8 cellular contexts compared by ENCODE assay signal in genomic region chr4:41213563-41214157, GRCh38.
DNase-seq lines count a peak whose midpoint lies in the region; ATAC-seq and TF ChIP-seq lines count a peak whose summit lies in the region.

No MANE protein-coding gene starts in this region.

- peak overlapping the region; percentile 83 to 98 (median 94) for H3K4me3 ChIP-seq in BLaER1 treated with 17β-estradiol and CSF1 and Interleukin-3, amounts not matched to agents 10 nM and 100 nM
- H3K4me3 ChIP-seq in astrocyte of the spinal cord (ENCODE audit: low read depth, low read length) (peak overlapping the region; percentile 89), subcutaneous abdominal adipose tissue (ENCODE audit: low read depth in 1 of 5, low read length in 5 of 5) (peak overlapping the region; percentile 76 to 93 (median 88))

- peaks cover 0 to 53% (median 31%) of the 10 kb centered on the region in 11 experiments; a peak in 11 of 22 replicates for H4K20me1 ChIP-seq in BLaER1 treated with 17β-estradiol and CSF1 and Interleukin-3, amounts not matched to agents 10 nM and 100 nM

- ATAC-seq in GM19395 (IDR thresholded peaks at IDR 0.05; ENCODE audit: unreplicated experiment), result peak; percentile 10

- no peaks in the 10 kb centered on the region for H3K9me3 ChIP-seq in BLaER1 treated with 17β-estradiol and CSF1 and Interleukin-3, amounts not matched to agents 10 nM and 100 nM (replicated peaks in 1 of 11)
- peaks cover 0 to 5% (median 0%) of the 10 kb centered on the region in 5 donors for H3K9me3 ChIP-seq in subcutaneous abdominal adipose tissue (ENCODE audit: control insufficient read depth in 5 of 5, low read length in 5 of 5)

- in situ Hi-C loops in astrocyte of the spinal cord (cut with HindIII; ENCODE audit: low sequenced_read_pairs), result no loop called here

- H3K4me2 ChIP-seq in BLaER1 treated with 17β-estradiol and CSF1 and Interleukin-3, amounts not matched to agents 10 nM and 100 nM, result peak overlapping the region; percentile 94 to 100 (median 98)

- DNase-seq in HPDE6-E6E7 (ENCODE audit: extremely low spot score), result peak; percentile 15
- no peak for DNase-seq in astrocyte of the spinal cord (ENCODE audit: low read depth, low spot score)
- DNase-seq in NCI-H2196 treated with DMSO at 0.1 percent for 48 hours (lab: John Stamatoyannopoulos, UW; ENCODE audit: unreplicated experiment), result no peak
- no peak for DNase-seq in NCI-H1048 (lab: John Stamatoyannopoulos, UW)

- no peaks in the 10 kb centered on the region for H3K36me3 ChIP-seq in BLaER1 treated with 17β-estradiol and CSF1 and Interleukin-3, amounts not matched to agents 10 nM and 100 nM
- no peaks in the 10 kb centered on the region for H3K36me3 ChIP-seq in subcutaneous abdominal adipose tissue (ENCODE audit: control insufficient read depth in 5 of 5, insufficient read depth in 5 of 5, low read length in 5 of 5)

- peaks cover 0 to 19% (median 16%) of the 10 kb centered on the region in 11 experiments; a peak in 15 of 22 replicates for H3K27me3 ChIP-seq in BLaER1 treated with 17β-estradiol and CSF1 and Interleukin-3, amounts not matched to agents 10 nM and 100 nM
- H3K27me3 ChIP-seq in layer of hippocampus (ENCODE audit: control insufficient read depth, insufficient read depth, low read length) (no peaks in the 10 kb centered on the region), subcutaneous abdominal adipose tissue (ENCODE audit: control insufficient read depth in 5 of 5, insufficient read depth in 4 of 5, low read length in 5 of 5) (no peaks in the 10 kb centered on the region)

- peak overlapping the region; percentile 5 to 85 (median 83); a peak in 21 of 22 replicates for H3K27ac ChIP-seq in BLaER1 treated with 17β-estradiol and CSF1 and Interleukin-3, amounts not matched to agents 10 nM and 100 nM
- peak overlapping the region; percentile 86 for H3K27ac ChIP-seq in layer of hippocampus (ENCODE audit: low read depth, low read length)
- peak overlapping the region; percentile 94 for H3K27ac ChIP-seq in subcutaneous abdominal adipose tissue (ENCODE audit: low read depth, low read length)

- peaks cover 20 to 41% (median 30%) of the 10 kb centered on the region in 10 experiments for H3K4me1 ChIP-seq in BLaER1 treated with 17β-estradiol and CSF1 and Interleukin-3, amounts not matched to agents 10 nM and 100 nM
- H3K4me1 ChIP-seq in subcutaneous abdominal adipose tissue (ENCODE audit: control insufficient read depth in 5 of 5, insufficient read depth in 5 of 5, low read length in 5 of 5), result peaks cover 5 to 55% (median 46%) of the 10 kb centered on the region in 5 donors

- no peak for TF ChIP-seq CTCF in astrocyte of the spinal cord (IDR thresholded peaks at IDR 0.05; ENCODE audit: low read depth, low read length)

- H3K9ac ChIP-seq in BLaER1 treated with 17β-estradiol and CSF1 and Interleukin-3, amounts not matched to agents 10 nM and 100 nM, result peak overlapping the region; percentile 79 to 90 (median 87)
- peak overlapping the region; percentile 70 to 92 (median 82) for H3K9ac ChIP-seq in subcutaneous abdominal adipose tissue (ENCODE audit: low read length in 5 of 5)
